ENCODE assay signal across 10 cellular contexts in genomic region chr16:67552476-67552875, GRCh38. TPM values are rescaled to one million over a fixed set of nuclear protein-coding genes. Genes with fewer than 3 reads are reported as not detected.
DNase-seq lines count a peak whose midpoint lies in the region; ATAC-seq and TF ChIP-seq lines count a peak whose summit lies in the region.
"Had no signal": no experiment of that assay in that cellular context is flagged by ENCODE, and none has a peak within 500 bp of the region (broad histone marks: within the 10 kb centered on the region; RNA-seq: fewer than 3 reads in every experiment).

No MANE protein-coding gene starts in this region.

- H3K18ac ChIP-seq in H9 (ENCODE audit: insufficient read length, low read depth, low read length) = no peak overlapping the region

- POLR2A ChIA-PET in CD4-positive, alpha-beta memory T cell (lab: Charles Lee; ENCODE audit: partially characterized antibody) = interaction anchor here (11.9 to 20.3 kb wide), 3 partner anchors 6 to 91 kb away, joined by 190 to 706 read pairs (median 706); partner anchors contain the start of genes CARMIL2 and CTCF
- POLR2A ChIA-PET in activated naive CD8-positive, alpha-beta T cell treated with anti-CD3 and anti-CD28 coated beads, Interleukin-2, amount 10 ng/mL, durations not matched to agents 7 days and 5 days (lab: Charles Lee) = interaction anchor here (5.4 kb wide), 1 partner anchor 10 kb away, joined by 42 read pairs; the partner anchor contains the start of gene CTCF
- POLR2A ChIA-PET in naive thymus-derived CD4-positive, alpha-beta T cell (lab: Charles Lee) = interaction anchor here (1.1 to 20.8 kb wide), 4 partner anchors 6 to 92 kb away, joined by 3 to 581 read pairs (median 304); partner anchors contain the start of genes CARMIL2 and CTCF
- POLR2A ChIA-PET in MCF 10A (lab: Yijun Ruan, JAX) = no interaction called here

- TF ChIP-seq CTCF in H9 (conservative IDR thresholded peaks at IDR 0.05) = no peak
- no peak for TF ChIP-seq CTCF in thyroid gland (IDR thresholded peaks at IDR 0.05)
- TF ChIP-seq CTCF in MCF 10A (IDR thresholded peaks at IDR 0.05; ENCODE audit: unreplicated experiment) = no peak

- H2AK5ac ChIP-seq in H9 (ENCODE audit: insufficient read length, low read length) = no peak overlapping the region

- no peaks in the 10 kb centered on the region for H3K79me2 ChIP-seq in H9 (ENCODE audit: insufficient read depth, low read length)

- no peak overlapping the region for H3K14ac ChIP-seq in H9 (ENCODE audit: insufficient read depth, low read length)

- DNase-seq in CD4-positive, alpha-beta memory T cell = no peak
- no peak for DNase-seq in H9
- no peak for DNase-seq in activated naive CD8-positive, alpha-beta T cell treated with anti-CD3 and anti-CD28 coated beads, Interleukin-2, amount 10 ng/mL, durations not matched to agents 7 days and 5 days
- DNase-seq in naive thymus-derived CD4-positive, alpha-beta T cell = no peak
- DNase-seq in AML-193 (lab: John Stamatoyannopoulos, UW) = no peak
- DNase-seq in thyroid gland = no peak
- no peak for DNase-seq in MCF 10A (ENCODE audit: unreplicated experiment)
- no peak for DNase-seq in OCI-M1 (lab: John Stamatoyannopoulos, UW)
- DNase-seq: stimulated activated CD4-positive, alpha-beta T cell treated with anti-CD3 and anti-CD28 coated beads, Interleukin-4, amount 100 ng/mL, for 4 hours had no signal

- H3K9me3 Mint-ChIP-seq in CD4-positive, alpha-beta memory T cell = no peaks in the 10 kb centered on the region
- H3K9me3 Mint-ChIP-seq in H9 (no peaks in the 10 kb centered on the region), MCF 10A (ENCODE audit: unreplicated experiment) (no peaks in the 10 kb centered on the region)
- H3K9me3 Mint-ChIP-seq in activated naive CD8-positive, alpha-beta T cell treated with anti-CD3 and anti-CD28 coated beads, Interleukin-2, amount 10 ng/mL, durations not matched to agents 7 days and 5 days = no peaks in the 10 kb centered on the region
- no peaks in the 10 kb centered on the region for H3K9me3 Mint-ChIP-seq in naive thymus-derived CD4-positive, alpha-beta T cell

- H3K27me3 ChIP-seq in CD4-positive, alpha-beta memory T cell (ENCODE audit: insufficient read depth, low read length) = no peaks in the 10 kb centered on the region
- H3K27me3 ChIP-seq in H9 (ENCODE audit: insufficient read depth, low read length) = no peaks in the 10 kb centered on the region
- no peaks in the 10 kb centered on the region for H3K27me3 ChIP-seq in naive thymus-derived CD4-positive, alpha-beta T cell (ENCODE audit: control insufficient read depth in 2 of 2, insufficient read depth in 2 of 2, low read length in 2 of 2)
- H3K27me3 ChIP-seq in thyroid gland = no peaks in the 10 kb centered on the region

- H4K5ac ChIP-seq in H9 (ENCODE audit: insufficient read length, low read depth, low read length) = no peak overlapping the region

- intact Hi-C loops in CD4-positive, alpha-beta memory T cell (cut with micrococcal nuclease) = no loop called here
- intact Hi-C loops in naive thymus-derived CD4-positive, alpha-beta T cell (cut with micrococcal nuclease) = no loop called here
- intact Hi-C loops in thyroid gland (cut with DNase I) (no loop called here), MCF 10A (cut with micrococcal nuclease) (no loop called here)

- H3K23ac ChIP-seq in H9 (ENCODE audit: insufficient read length, low read depth, low read length) = no peak overlapping the region

- TF ChIP-seq POLR2A in thyroid gland (IDR thresholded peaks at IDR 0.05) = no peak

- ATAC-seq in activated naive CD8-positive, alpha-beta T cell treated with anti-CD3 and anti-CD28 coated beads, Interleukin-2, amount 10 ng/mL, durations not matched to agents 7 days and 5 days (ENCODE audit: low read depth) = no peak
- ATAC-seq in naive thymus-derived CD4-positive, alpha-beta T cell = no peak
- ATAC-seq: activated CD4-positive, CD25-positive, alpha-beta regulatory T cell treated with anti-CD3 and anti-CD28 coated beads, Interleukin-2, amount 50 U/mL, for 24 hours had no signal

- H3K27ac Mint-ChIP-seq in CD4-positive, alpha-beta memory T cell = peak overlapping the region; percentile 47 to 92 (median 78)
- H3K27ac Mint-ChIP-seq in H9 (peak overlapping the region in 2 of 3 experiments; percentile 62 to 83; a peak in 5 of 7 replicates), MCF 10A (ENCODE audit: low read depth, unreplicated experiment) (no peak overlapping the region)
- H3K27ac Mint-ChIP-seq in activated naive CD8-positive, alpha-beta T cell treated with anti-CD3 and anti-CD28 coated beads, Interleukin-2, amount 10 ng/mL, durations not matched to agents 7 days and 5 days = peak overlapping the region; percentile 91
- peak overlapping the region; percentile 70 to 96 (median 93) for H3K27ac Mint-ChIP-seq in naive thymus-derived CD4-positive, alpha-beta T cell

- H2BK15ac ChIP-seq in H9 (ENCODE audit: low read depth, low read length) = no peak overlapping the region

- H3K4me3 ChIP-seq in CD4-positive, alpha-beta memory T cell (ENCODE audit: low read length in 2 of 2) = no peak overlapping the region
- no peak overlapping the region for H3K4me3 ChIP-seq in naive thymus-derived CD4-positive, alpha-beta T cell (ENCODE audit: low read length)
- no peak overlapping the region for H3K4me3 ChIP-seq in thyroid gland (replicated peaks in 1 of 3)

- peaks cover 36 to 71% (median 51%) of the 10 kb centered on the region in 4 donors for H3K4me1 Mint-ChIP-seq in CD4-positive, alpha-beta memory T cell
- H3K4me1 Mint-ChIP-seq in H9 = peaks cover 10 to 13% of the 10 kb centered on the region in 2 experiments
- peaks cover 49% of the 10 kb centered on the region for H3K4me1 Mint-ChIP-seq in activated naive CD8-positive, alpha-beta T cell treated with anti-CD3 and anti-CD28 coated beads, Interleukin-2, amount 10 ng/mL, durations not matched to agents 7 days and 5 days
- peaks cover 29 to 77% (median 63%) of the 10 kb centered on the region in 7 donors for H3K4me1 Mint-ChIP-seq in naive thymus-derived CD4-positive, alpha-beta T cell
- H3K4me1 Mint-ChIP-seq in MCF 10A (ENCODE audit: insufficient read depth, unreplicated experiment) = peaks cover 17% of the 10 kb centered on the region

- H2BK5ac ChIP-seq in H9 (ENCODE audit: insufficient read length, low read length) = no peak overlapping the region

- no peak overlapping the region for H2BK12ac ChIP-seq in H9 (ENCODE audit: insufficient read length, low read depth, low read length)

- CTCF ChIA-PET in CD4-positive, alpha-beta memory T cell (lab: Charles Lee; ENCODE audit: partially characterized antibody) = interaction anchor here (1.0 to 4.9 kb wide), 2 partner anchors 10 to 31 kb away, joined by 3 to 31 read pairs; partner anchors contain the start of gene CTCF
- CTCF ChIA-PET in naive thymus-derived CD4-positive, alpha-beta T cell (lab: Charles Lee) = interaction anchor here (0.7 to 3.8 kb wide), 4 partner anchors 10 to 374 kb away, joined by 3 to 21 read pairs (median 4); partner anchors contain the start of genes CARMIL2 and CTCF
- CTCF ChIA-PET in MCF 10A (lab: Yijun Ruan, JAX) = interaction anchor here (0.6 kb wide), 2 partner anchors 113 to 363 kb away, joined by 3 read pairs; no protein-coding TSS in a partner anchor

- no TSS peak for BruUV-seq in MCF 10A (replicated peaks; lab: Mats Ljungman, UMichigan)

- no peaks in the 10 kb centered on the region for H3K79me1 ChIP-seq in H9 (ENCODE audit: insufficient read depth, low read depth, low read length, poor library complexity, severe bottlenecking)

- H2BK20ac ChIP-seq in H9 (ENCODE audit: low read depth, low read length, poor library complexity, severe bottlenecking) = no peak overlapping the region

- H3K4me1 ChIP-seq in CD4-positive, alpha-beta memory T cell (ENCODE audit: insufficient read depth, low read length) = peaks cover 63% of the 10 kb centered on the region
- H3K4me1 ChIP-seq in H9 (ENCODE audit: insufficient read depth, low read length) (no peaks in the 10 kb centered on the region; the same call in 1 of the 2 replicates), thyroid gland (peaks cover 4 to 22% of the 10 kb centered on the region in 2 donors)
- H3K4me1 ChIP-seq in naive thymus-derived CD4-positive, alpha-beta T cell (ENCODE audit: control insufficient read depth in 2 of 2, insufficient read depth in 2 of 2, low read length in 2 of 2) = peaks cover 27 to 63% of the 10 kb centered on the region in 2 donors

- H3K23me2 ChIP-seq in H9 (ENCODE audit: insufficient read length, low read depth, low read length, poor library complexity, severe bottlenecking) = no peaks in the 10 kb centered on the region

- H2AFZ ChIP-seq in H9 (ENCODE audit: low read length) = no peak overlapping the region

- no peaks in the 10 kb centered on the region for H4K20me1 ChIP-seq in H9 (ENCODE audit: control insufficient read depth, insufficient read depth, insufficient read length)

- H3K9ac ChIP-seq in H9 (ENCODE audit: extremely low read depth, insufficient read length, low read length) = no peak overlapping the region

- no peak overlapping the region for H4K91ac ChIP-seq in H9 (ENCODE audit: insufficient read length, low read depth, low read length)

- no peak overlapping the region for H2BK120ac ChIP-seq in H9 (ENCODE audit: low read depth, low read length, poor library complexity, severe bottlenecking)

- H3K27ac ChIP-seq in CD4-positive, alpha-beta memory T cell (ENCODE audit: low read depth, low read length) = no peak overlapping the region
- no peak overlapping the region for H3K27ac ChIP-seq in H9 (ENCODE audit: insufficient read length, low read depth, low read length)
- peak overlapping the region; percentile 54 for H3K27ac ChIP-seq in naive thymus-derived CD4-positive, alpha-beta T cell (ENCODE audit: low read depth, low read length)
- no peak overlapping the region for H3K27ac ChIP-seq in thyroid gland

- peaks cover 3 to 4% of the 10 kb centered on the region in 2 donors for H3K36me3 Mint-ChIP-seq in CD4-positive, alpha-beta memory T cell
- H3K36me3 Mint-ChIP-seq in H9 (ENCODE audit: insufficient read depth in 1 of 3, low read depth in 3 of 3) (peaks cover 0 to 11% (median under 1%) of the 10 kb centered on the region in 3 experiments; a peak in 5 of 7 replicates), MCF 10A (ENCODE audit: insufficient read depth, unreplicated experiment) (no peaks in the 10 kb centered on the region)
- H3K36me3 Mint-ChIP-seq in activated naive CD8-positive, alpha-beta T cell treated with anti-CD3 and anti-CD28 coated beads, Interleukin-2, amount 10 ng/mL, durations not matched to agents 7 days and 5 days = peaks cover 6% of the 10 kb centered on the region
- H3K36me3 Mint-ChIP-seq in naive thymus-derived CD4-positive, alpha-beta T cell = peaks cover 0 to 10% (median 7%) of the 10 kb centered on the region in 5 donors

- no peaks in the 10 kb centered on the region for H3K36me3 ChIP-seq in CD4-positive, alpha-beta memory T cell (ENCODE audit: insufficient read depth, low read length)
- no peaks in the 10 kb centered on the region for H3K36me3 ChIP-seq in naive thymus-derived CD4-positive, alpha-beta T cell (ENCODE audit: control insufficient read depth in 2 of 3, insufficient read depth in 3 of 3, low read length in 3 of 3)
- H3K36me3 ChIP-seq in thyroid gland = no peaks in the 10 kb centered on the region

- H3K9me3 ChIP-seq in CD4-positive, alpha-beta memory T cell (ENCODE audit: control insufficient read depth in 1 of 2, low read length in 2 of 2) = no peaks in the 10 kb centered on the region
- H3K9me3 ChIP-seq in H9 (ENCODE audit: control insufficient read depth, low read depth, low read length) (no peaks in the 10 kb centered on the region), thyroid gland (no peaks in the 10 kb centered on the region)
- H3K9me3 ChIP-seq in naive thymus-derived CD4-positive, alpha-beta T cell (ENCODE audit: control insufficient read depth in 2 of 3, low read length in 3 of 3) = no peaks in the 10 kb centered on the region

- H3K4me3 Mint-ChIP-seq in CD4-positive, alpha-beta memory T cell = peak overlapping the region in 4 of 8 donors; percentile 23 to 65 (median 46)
- H3K4me3 Mint-ChIP-seq in H9 (no peak overlapping the region; a peak in 1 of 5 replicates), MCF 10A (ENCODE audit: unreplicated experiment) (no peak overlapping the region)
- peak overlapping the region; percentile 21 for H3K4me3 Mint-ChIP-seq in activated naive CD8-positive, alpha-beta T cell treated with anti-CD3 and anti-CD28 coated beads, Interleukin-2, amount 10 ng/mL, durations not matched to agents 7 days and 5 days
- H3K4me3 Mint-ChIP-seq in naive thymus-derived CD4-positive, alpha-beta T cell = peak overlapping the region in 9 of 10 donors; percentile 44 to 86 (median 62)

- no peak overlapping the region for H3K56ac ChIP-seq in H9 (ENCODE audit: insufficient read length, low read depth, low read length)

- H4K8ac ChIP-seq in H9 (replicated peaks; ENCODE audit: insufficient read length, low read depth, low read length) = no peak overlapping the region

- H3K4ac ChIP-seq in H9 (ENCODE audit: low read depth, low read length) = no peak overlapping the region

- WGBS in H9 (ENCODE audit: extremely low coverage, insufficient read length, low lambda C conversion rate) = no CpG with 5 or more reads among the region's 4 CpGs
- WGBS in thyroid gland, 2 donors = 29 to 55% methylated on average over 4 of the region's 4 CpGs

- no peak overlapping the region for H3K4me2 ChIP-seq in H9 (ENCODE audit: insufficient read depth, insufficient read length, low read length)

- H3T11ph ChIP-seq in H9 (ENCODE audit: low read length) = no peak overlapping the region

- H3K27me3 Mint-ChIP-seq in CD4-positive, alpha-beta memory T cell = no peaks in the 10 kb centered on the region
- H3K27me3 Mint-ChIP-seq in H9 (ENCODE audit: low read depth) (no peaks in the 10 kb centered on the region), MCF 10A (ENCODE audit: insufficient read depth, unreplicated experiment) (no peaks in the 10 kb centered on the region)
- H3K27me3 Mint-ChIP-seq in activated naive CD8-positive, alpha-beta T cell treated with anti-CD3 and anti-CD28 coated beads, Interleukin-2, amount 10 ng/mL, durations not matched to agents 7 days and 5 days = no peaks in the 10 kb centered on the region
- no peaks in the 10 kb centered on the region for H3K27me3 Mint-ChIP-seq in naive thymus-derived CD4-positive, alpha-beta T cell

RNA-seq across cellular contexts. Expression of gene CTCF, which starts 9.8 kb away (rescaled TPM):
- 10 to 100 TPM; 69.8 to 72.5 TPM for total RNA-seq in CD4-positive, alpha-beta memory T cell
- 10 to 100 TPM; 26.5 to 85.7 TPM for polyA plus RNA-seq in CD4-positive, alpha-beta memory T cell
- total RNA-seq in H9 (2021) (87.3 and 88.5 TPM in 2 replicates), thyroid gland (10 to 100 TPM; 37.2 to 52.1 (median 47.2) TPM), MCF 10A (2022) (29.7 and 40.6 TPM in 2 replicates)
- 10 to 100 TPM; 69.9 to 72.3 TPM for total RNA-seq in activated naive CD8-positive, alpha-beta T cell treated with anti-CD3 and anti-CD28 coated beads, Interleukin-2, amount 10 ng/mL, durations not matched to agents 7 days and 5 days
- 10 to 100 TPM; 51.4 to 78.6 (median 67.3) TPM for total RNA-seq in naive thymus-derived CD4-positive, alpha-beta T cell
- polyA plus RNA-seq in naive thymus-derived CD4-positive, alpha-beta T cell = 10 to 100 TPM; 49.8 to 59.8 TPM

RNA-seq across cellular contexts. Expression of gene RIPOR1, which starts 23.8 kb away (rescaled TPM):
- 10 to 100 TPM; 46.8 to 53.8 TPM for total RNA-seq in CD4-positive, alpha-beta memory T cell
- 1 to 10 TPM in 1 of 2 donors, under 1 TPM in 1; 0.75 to 7.1 TPM for polyA plus RNA-seq in CD4-positive, alpha-beta memory T cell
- total RNA-seq in H9 (2021) (10.0 and 14.3 TPM in 2 replicates), thyroid gland (10 to 100 TPM; 21.3 to 57.1 (median 41.2) TPM), MCF 10A (2022) (43.2 and 69.1 TPM in 2 replicates)
- 10 to 100 TPM; 28.7 to 35.7 TPM for total RNA-seq in activated naive CD8-positive, alpha-beta T cell treated with anti-CD3 and anti-CD28 coated beads, Interleukin-2, amount 10 ng/mL, durations not matched to agents 7 days and 5 days
- 100 to 1,000 TPM in 1 of 5 experiments, 10 to 100 TPM in 4; 39.7 to 103 (median 48.9) TPM for total RNA-seq in naive thymus-derived CD4-positive, alpha-beta T cell
- 1 to 10 TPM; 2.5 to 5.0 TPM for polyA plus RNA-seq in naive thymus-derived CD4-positive, alpha-beta T cell

Comparison
In these comparisons a context has a peak if more than half of its experiments do, and no peak if none do; other contexts are left out.
1. H3K4me3 Mint-ChIP-seq: peak in activated naive CD8-positive, alpha-beta T cell treated with anti-CD3 and anti-CD28 coated beads, Interleukin-2, amount 10 ng/mL, durations not matched to agents 7 days and 5 days (single experiment) and naive thymus-derived CD4-positive, alpha-beta T cell (9 of 10); none in H9 (0 of 2) and MCF 10A (single experiment).